1 cellular context compared by ENCODE assay signal in the genomic region with DNA sequence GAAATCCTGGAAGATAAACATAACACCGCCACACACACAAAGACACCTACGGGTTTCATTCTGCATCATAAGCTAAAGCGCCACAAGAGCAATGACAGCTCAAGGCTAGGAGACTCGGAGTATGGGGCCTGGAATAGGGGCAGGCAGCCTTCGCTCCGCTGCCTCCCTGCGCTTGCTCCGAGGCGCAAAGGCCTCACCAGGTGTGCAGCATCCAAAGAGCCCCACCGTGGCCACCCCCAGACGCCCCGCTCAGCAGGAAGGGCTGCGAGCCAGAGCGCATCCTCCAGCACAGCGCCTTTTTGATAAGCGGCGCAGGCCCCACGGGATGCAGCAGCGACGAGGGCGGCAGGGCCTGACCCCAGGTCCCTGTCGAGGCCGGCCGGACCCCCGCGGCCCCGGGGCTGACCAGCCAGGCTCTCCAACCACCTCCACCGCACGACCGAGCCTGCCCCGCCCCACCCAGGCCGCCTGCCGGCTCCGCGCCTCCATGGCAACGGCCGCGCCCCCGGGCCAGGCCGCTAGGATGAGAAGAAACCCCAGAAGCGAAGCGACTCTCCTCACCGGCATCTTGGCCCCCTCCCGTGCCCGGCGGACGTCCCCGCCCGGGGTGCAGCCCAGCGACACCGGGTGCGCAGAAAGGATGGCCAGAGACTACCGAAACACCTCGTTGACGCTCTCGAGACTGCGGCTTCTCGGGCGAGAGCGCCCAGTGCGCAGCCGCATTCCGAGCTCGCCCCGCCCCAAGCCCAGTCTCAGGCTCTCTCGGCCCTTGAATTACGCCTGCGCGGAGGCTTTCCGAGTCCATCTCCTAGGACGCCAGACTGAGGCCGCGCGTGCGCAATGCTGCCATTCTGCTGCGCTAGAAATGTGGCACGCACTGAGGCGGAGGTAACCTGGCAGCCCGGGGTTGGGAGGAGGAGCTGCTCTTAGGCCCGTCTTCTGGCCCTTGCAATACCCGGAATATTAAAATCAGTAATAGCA.
TF ChIP-seq lines count a peak whose summit lies in the region.

A gene (minus strand): TSS at position 694 of the 981 bp plus-strand sequence. CDS start 127 bp downstream, at position 567.

TF ChIP-seq in HepG2, 621 proteins besides CTCF, POLR2A, EP300 and RAD21 (continued from another document and continues in another):
- no peak for TF ChIP-seq ARHGAP35 (CRISPR knock-in tag; IDR thresholded peaks at IDR 0.05; ENCODE audit: borderline replicate concordance)
- peak; percentile 36; the same call in 1 of the 2 replicates for TF ChIP-seq IRF2 (CRISPR knock-in tag; IDR thresholded peaks at IDR 0.05)
- peak; percentile 8; the same call in 1 of the 2 replicates for TF ChIP-seq RXRA (CRISPR knock-in tag; IDR thresholded peaks at IDR 0.05)
- TF ChIP-seq, protein P1, sequence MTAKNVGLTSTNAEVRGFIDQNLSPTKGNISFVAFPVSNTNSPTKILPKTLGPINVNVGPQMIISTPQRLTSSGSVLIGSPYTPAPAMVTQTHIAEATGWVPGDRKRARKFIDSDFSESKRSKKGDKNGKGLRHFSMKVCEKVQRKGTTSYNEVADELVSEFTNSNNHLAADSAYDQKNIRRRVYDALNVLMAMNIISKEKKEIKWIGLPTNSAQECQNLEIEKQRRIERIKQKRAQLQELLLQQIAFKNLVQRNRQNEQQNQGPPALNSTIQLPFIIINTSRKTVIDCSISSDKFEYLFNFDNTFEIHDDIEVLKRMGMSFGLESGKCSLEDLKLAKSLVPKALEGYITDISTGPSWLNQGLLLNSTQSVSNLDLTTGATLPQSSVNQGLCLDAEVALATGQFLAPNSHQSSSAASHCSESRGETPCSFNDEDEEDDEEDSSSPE (CRISPR knock-in tag; IDR thresholded peaks at IDR 0.05) = peak; percentile 46; the same call in 1 of the 2 replicates
- no peak for TF ChIP-seq NR2F6 (IDR thresholded peaks at IDR 0.05)
- TF ChIP-seq NR2F6 (CRISPR knock-in tag; IDR thresholded peaks at IDR 0.05) = no peak
- TF ChIP-seq, protein P2, sequence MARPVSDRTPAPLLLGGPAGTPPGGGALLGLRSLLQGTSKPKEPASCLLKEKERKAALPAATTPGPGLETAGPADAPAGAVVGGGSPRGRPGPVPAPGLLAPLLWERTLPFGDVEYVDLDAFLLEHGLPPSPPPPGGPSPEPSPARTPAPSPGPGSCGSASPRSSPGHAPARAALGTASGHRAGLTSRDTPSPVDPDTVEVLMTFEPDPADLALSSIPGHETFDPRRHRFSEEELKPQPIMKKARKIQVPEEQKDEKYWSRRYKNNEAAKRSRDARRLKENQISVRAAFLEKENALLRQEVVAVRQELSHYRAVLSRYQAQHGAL (CRISPR knock-in tag; IDR thresholded peaks at IDR 0.05; ENCODE audit: not compliant biosample characterization) = peak; percentile 37
- TF ChIP-seq, protein P3, sequence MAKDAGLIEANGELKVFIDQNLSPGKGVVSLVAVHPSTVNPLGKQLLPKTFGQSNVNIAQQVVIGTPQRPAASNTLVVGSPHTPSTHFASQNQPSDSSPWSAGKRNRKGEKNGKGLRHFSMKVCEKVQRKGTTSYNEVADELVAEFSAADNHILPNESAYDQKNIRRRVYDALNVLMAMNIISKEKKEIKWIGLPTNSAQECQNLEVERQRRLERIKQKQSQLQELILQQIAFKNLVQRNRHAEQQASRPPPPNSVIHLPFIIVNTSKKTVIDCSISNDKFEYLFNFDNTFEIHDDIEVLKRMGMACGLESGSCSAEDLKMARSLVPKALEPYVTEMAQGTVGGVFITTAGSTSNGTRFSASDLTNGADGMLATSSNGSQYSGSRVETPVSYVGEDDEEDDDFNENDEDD (CRISPR knock-in tag; IDR thresholded peaks at IDR 0.05; ENCODE audit: borderline replicate concordance) = no peak
- no peak for TF ChIP-seq SNAI1 (CRISPR knock-in tag; IDR thresholded peaks at IDR 0.05; ENCODE audit: borderline replicate concordance)
- peak; percentile 78; the same call in 1 of the 2 replicates for TF ChIP-seq ZNF225 (CRISPR knock-in tag; IDR thresholded peaks at IDR 0.05)
- TF ChIP-seq NFRKB (IDR thresholded peaks at IDR 0.05) = no peak
- peak; percentile 64; the same call in 1 of the 2 replicates for TF ChIP-seq BRCA1 (CRISPR knock-in tag; IDR thresholded peaks at IDR 0.05)
- TF ChIP-seq TOE1 (CRISPR knock-in tag; IDR thresholded peaks at IDR 0.05) = no peak
- no peak for TF ChIP-seq KLF15 (CRISPR knock-in tag; IDR thresholded peaks at IDR 0.05; ENCODE audit: borderline replicate concordance)
- TF ChIP-seq ZMAT3 (CRISPR knock-in tag; conservative IDR thresholded peaks at IDR 0.05) = peak; percentile 68; the same call in 1 of the 2 replicates
- peak; percentile 48 for TF ChIP-seq TAF15 (IDR thresholded peaks at IDR 0.05; ENCODE audit: low read depth, low read length, poor library complexity, severe bottlenecking)
- TF ChIP-seq, protein P4, sequence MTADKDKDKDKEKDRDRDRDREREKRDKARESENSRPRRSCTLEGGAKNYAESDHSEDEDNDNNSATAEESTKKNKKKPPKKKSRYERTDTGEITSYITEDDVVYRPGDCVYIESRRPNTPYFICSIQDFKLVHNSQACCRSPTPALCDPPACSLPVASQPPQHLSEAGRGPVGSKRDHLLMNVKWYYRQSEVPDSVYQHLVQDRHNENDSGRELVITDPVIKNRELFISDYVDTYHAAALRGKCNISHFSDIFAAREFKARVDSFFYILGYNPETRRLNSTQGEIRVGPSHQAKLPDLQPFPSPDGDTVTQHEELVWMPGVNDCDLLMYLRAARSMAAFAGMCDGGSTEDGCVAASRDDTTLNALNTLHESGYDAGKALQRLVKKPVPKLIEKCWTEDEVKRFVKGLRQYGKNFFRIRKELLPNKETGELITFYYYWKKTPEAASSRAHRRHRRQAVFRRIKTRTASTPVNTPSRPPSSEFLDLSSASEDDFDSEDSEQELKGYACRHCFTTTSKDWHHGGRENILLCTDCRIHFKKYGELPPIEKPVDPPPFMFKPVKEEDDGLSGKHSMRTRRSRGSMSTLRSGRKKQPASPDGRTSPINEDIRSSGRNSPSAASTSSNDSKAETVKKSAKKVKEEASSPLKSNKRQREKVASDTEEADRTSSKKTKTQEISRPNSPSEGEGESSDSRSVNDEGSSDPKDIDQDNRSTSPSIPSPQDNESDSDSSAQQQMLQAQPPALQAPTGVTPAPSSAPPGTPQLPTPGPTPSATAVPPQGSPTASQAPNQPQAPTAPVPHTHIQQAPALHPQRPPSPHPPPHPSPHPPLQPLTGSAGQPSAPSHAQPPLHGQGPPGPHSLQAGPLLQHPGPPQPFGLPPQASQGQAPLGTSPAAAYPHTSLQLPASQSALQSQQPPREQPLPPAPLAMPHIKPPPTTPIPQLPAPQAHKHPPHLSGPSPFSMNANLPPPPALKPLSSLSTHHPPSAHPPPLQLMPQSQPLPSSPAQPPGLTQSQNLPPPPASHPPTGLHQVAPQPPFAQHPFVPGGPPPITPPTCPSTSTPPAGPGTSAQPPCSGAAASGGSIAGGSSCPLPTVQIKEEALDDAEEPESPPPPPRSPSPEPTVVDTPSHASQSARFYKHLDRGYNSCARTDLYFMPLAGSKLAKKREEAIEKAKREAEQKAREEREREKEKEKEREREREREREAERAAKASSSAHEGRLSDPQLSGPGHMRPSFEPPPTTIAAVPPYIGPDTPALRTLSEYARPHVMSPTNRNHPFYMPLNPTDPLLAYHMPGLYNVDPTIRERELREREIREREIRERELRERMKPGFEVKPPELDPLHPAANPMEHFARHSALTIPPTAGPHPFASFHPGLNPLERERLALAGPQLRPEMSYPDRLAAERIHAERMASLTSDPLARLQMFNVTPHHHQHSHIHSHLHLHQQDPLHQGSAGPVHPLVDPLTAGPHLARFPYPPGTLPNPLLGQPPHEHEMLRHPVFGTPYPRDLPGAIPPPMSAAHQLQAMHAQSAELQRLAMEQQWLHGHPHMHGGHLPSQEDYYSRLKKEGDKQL (CRISPR knock-in tag; IDR thresholded peaks at IDR 0.05; ENCODE audit: low read depth) = no peak
- TF ChIP-seq CBX1 (IDR thresholded peaks at IDR 0.05; ENCODE audit: low read depth) = peak; percentile 24
- no peak for TF ChIP-seq CEBPG (CRISPR knock-in tag; IDR thresholded peaks at IDR 0.05)
- TF ChIP-seq NR3C1 (CRISPR knock-in tag; IDR thresholded peaks at IDR 0.05) = no peak
- TF ChIP-seq, protein P5, sequence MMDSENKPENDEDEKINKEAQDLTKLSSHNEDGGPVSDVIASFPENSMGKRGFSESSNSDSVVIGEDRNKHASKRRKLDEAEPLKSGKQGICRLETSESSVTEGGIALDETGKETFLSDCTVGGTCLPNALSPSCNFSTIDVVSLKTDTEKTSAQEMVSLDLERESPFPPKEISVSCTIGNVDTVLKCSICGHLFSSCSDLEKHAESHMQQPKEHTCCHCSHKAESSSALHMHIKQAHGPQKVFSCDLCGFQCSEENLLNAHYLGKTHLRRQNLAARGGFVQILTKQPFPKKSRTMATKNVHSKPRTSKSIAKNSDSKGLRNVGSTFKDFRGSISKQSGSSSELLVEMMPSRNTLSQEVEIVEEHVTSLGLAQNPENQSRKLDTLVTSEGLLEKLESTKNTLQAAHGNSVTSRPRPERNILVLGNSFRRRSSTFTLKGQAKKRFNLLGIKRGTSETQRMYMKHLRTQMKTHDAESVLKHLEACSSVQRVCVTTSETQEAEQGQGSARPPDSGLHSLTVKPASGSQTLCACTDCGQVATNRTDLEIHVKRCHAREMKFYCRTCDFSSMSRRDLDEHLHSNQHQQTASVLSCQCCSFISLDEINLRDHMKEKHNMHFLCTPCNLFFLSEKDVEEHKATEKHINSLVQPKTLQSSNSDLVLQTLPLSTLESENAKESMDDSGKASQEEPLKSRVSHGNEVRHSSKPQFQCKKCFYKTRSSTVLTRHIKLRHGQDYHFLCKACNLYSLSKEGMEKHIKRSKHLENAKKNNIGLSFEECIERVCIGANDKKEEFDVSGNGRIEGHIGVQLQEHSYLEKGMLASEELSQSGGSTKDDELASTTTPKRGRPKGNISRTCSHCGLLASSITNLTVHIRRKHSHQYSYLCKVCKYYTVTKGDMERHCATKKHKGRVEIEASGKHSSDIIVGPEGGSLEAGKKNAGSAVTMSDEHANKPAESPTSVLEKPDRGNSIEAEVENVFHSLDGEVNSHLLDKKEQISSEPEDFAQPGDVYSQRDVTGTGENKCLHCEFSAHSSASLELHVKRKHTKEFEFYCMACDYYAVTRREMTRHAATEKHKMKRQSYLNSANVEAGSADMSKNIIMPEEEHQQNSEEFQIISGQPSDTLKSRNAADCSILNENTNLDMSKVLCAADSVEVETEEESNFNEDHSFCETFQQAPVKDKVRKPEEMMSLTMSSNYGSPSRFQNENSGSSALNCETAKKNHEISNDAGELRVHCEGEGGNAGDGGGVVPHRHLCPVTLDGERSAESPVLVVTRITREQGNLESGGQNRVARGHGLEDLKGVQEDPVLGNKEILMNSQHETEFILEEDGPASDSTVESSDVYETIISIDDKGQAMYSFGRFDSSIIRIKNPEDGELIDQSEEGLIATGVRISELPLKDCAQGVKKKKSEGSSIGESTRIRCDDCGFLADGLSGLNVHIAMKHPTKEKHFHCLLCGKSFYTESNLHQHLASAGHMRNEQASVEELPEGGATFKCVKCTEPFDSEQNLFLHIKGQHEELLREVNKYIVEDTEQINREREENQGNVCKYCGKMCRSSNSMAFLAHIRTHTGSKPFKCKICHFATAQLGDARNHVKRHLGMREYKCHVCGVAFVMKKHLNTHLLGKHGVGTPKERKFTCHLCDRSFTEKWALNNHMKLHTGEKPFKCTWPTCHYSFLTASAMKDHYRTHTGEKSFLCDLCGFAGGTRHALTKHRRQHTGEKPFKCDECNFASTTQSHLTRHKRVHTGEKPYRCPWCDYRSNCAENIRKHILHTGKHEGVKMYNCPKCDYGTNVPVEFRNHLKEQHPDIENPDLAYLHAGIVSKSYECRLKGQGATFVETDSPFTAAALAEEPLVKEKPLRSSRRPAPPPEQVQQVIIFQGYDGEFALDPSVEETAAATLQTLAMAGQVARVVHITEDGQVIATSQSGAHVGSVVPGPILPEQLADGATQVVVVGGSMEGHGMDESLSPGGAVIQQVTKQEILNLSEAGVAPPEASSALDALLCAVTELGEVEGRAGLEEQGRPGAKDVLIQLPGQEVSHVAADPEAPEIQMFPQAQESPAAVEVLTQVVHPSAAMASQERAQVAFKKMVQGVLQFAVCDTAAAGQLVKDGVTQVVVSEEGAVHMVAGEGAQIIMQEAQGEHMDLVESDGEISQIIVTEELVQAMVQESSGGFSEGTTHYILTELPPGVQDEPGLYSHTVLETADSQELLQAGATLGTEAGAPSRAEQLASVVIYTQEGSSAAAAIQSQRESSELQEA (CRISPR knock-in tag; IDR thresholded peaks at IDR 0.05; ENCODE audit: not compliant biosample characterization) = no peak
- TF ChIP-seq ZNF235 (CRISPR knock-in tag; IDR thresholded peaks at IDR 0.05; ENCODE audit: borderline replicate concordance) = 0 out of 2 replicates have a peak, but pooled peaks have one; percentile 40
- peak; percentile 90 for TF ChIP-seq KDM5B (CRISPR knock-in tag; IDR thresholded peaks at IDR 0.05; ENCODE audit: borderline replicate concordance)
- peak; percentile 58; the same call in 1 of the 2 replicates for TF ChIP-seq YEATS2 (CRISPR knock-in tag; IDR thresholded peaks at IDR 0.05; ENCODE audit: borderline replicate concordance)
- TF ChIP-seq, protein P6, sequence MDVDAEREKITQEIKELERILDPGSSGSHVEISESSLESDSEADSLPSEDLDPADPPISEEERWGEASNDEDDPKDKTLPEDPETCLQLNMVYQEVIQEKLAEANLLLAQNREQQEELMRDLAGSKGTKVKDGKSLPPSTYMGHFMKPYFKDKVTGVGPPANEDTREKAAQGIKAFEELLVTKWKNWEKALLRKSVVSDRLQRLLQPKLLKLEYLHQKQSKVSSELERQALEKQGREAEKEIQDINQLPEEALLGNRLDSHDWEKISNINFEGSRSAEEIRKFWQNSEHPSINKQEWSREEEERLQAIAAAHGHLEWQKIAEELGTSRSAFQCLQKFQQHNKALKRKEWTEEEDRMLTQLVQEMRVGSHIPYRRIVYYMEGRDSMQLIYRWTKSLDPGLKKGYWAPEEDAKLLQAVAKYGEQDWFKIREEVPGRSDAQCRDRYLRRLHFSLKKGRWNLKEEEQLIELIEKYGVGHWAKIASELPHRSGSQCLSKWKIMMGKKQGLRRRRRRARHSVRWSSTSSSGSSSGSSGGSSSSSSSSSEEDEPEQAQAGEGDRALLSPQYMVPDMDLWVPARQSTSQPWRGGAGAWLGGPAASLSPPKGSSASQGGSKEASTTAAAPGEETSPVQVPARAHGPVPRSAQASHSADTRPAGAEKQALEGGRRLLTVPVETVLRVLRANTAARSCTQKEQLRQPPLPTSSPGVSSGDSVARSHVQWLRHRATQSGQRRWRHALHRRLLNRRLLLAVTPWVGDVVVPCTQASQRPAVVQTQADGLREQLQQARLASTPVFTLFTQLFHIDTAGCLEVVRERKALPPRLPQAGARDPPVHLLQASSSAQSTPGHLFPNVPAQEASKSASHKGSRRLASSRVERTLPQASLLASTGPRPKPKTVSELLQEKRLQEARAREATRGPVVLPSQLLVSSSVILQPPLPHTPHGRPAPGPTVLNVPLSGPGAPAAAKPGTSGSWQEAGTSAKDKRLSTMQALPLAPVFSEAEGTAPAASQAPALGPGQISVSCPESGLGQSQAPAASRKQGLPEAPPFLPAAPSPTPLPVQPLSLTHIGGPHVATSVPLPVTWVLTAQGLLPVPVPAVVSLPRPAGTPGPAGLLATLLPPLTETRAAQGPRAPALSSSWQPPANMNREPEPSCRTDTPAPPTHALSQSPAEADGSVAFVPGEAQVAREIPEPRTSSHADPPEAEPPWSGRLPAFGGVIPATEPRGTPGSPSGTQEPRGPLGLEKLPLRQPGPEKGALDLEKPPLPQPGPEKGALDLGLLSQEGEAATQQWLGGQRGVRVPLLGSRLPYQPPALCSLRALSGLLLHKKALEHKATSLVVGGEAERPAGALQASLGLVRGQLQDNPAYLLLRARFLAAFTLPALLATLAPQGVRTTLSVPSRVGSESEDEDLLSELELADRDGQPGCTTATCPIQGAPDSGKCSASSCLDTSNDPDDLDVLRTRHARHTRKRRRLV (CRISPR knock-in tag; IDR thresholded peaks at IDR 0.05) = no peak
- TF ChIP-seq KMT2A (CRISPR knock-in tag; IDR thresholded peaks at IDR 0.05) = peak; percentile 51; the same call in 1 of the 2 replicates
